1 cellular context compared by ENCODE assay signal in the genomic region with DNA sequence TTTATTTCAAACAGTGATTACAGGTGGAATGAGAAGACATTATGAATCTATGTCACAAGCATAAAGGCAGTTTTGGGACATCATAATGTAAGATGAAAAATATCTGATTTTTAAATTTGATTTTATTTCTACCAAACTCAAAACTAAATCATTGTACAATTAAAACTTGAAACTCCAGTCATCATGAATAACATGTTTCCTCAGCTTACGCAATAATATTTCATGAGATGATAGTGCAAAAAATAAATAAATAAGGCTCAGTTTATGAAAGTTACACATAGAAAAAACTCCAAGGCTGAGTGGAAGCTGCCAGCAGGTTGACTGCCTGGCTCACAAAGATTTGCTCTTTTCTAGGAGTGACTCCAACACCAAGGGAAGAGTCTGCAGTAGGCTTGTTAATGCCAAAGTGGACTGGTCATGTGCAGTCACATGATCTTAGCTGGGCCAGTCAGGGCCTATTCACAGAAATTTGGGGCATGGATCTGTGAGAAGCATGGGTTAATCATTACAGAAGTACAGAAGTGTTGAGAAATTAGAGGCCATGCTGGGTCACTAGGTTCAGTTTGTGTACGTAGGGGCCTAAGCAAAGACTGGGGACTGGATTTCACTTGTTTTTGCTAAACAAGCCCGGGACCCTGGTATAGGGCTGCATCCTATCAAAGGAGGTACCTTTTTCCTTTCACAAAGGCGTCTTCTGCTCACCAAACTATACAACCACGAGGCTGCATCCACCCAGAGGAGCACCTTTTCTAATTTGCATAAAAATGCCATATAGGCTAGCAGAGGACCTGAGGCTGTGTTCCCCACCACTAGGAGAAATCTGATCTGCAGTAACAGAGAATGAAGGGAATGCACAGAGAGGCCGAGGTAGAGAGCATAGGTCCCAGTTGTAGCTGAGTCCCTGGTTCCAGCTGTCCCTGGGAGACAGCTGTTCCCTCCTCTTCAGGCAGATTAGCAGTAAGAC.
TF ChIP-seq lines count a peak whose summit lies in the region.

No MANE protein-coding gene starts in this region.

TF ChIP-seq in HepG2, 621 proteins besides CTCF, POLR2A, EP300 and RAD21 (continued from another document and continues in another):
- TF ChIP-seq ETV5 (CRISPR knock-in tag; IDR thresholded peaks at IDR 0.05; ENCODE audit: borderline replicate concordance) (peak; percentile 41; the same call in 1 of the 2 replicates), DMAP1 (CRISPR knock-in tag; IDR thresholded peaks at IDR 0.05) (peak; percentile 40), PCBP1 (IDR thresholded peaks at IDR 0.05; ENCODE audit: borderline replicate concordance, low read depth, low read length) (no peak), SKI (IDR thresholded peaks at IDR 0.05; ENCODE audit: partially characterized antibody) (peak; percentile 63), TAF1 (CRISPR knock-in tag; IDR thresholded peaks at IDR 0.05) (peak; percentile 41; the same call in 1 of the 2 replicates), ZNF607 (CRISPR knock-in tag; IDR thresholded peaks at IDR 0.05; ENCODE audit: borderline replicate concordance) (peak; percentile 38; the same call in 1 of the 2 replicates), NR2F1 (CRISPR knock-in tag; IDR thresholded peaks at IDR 0.05) (peak; percentile 73 to 80; a peak in 3 of 4 replicates), SPEN (CRISPR knock-in tag; IDR thresholded peaks at IDR 0.05; ENCODE audit: low read depth) (peak; percentile 52; the same call in 1 of the 2 replicates), RAD51 (IDR thresholded peaks at IDR 0.05; ENCODE audit: borderline replicate concordance) (peak; percentile 73), WIZ (CRISPR knock-in tag; IDR thresholded peaks at IDR 0.05) (0 out of 2 replicates have a peak, but pooled peaks have one; percentile 66), PPARG (CRISPR knock-in tag; conservative IDR thresholded peaks at IDR 0.05) (peak; percentile 75; the same call in 1 of the 2 replicates), TBX3 (IDR thresholded peaks at IDR 0.05; ENCODE audit: borderline replicate concordance) (peak; percentile 58; the same call in 1 of the 2 replicates), ZNF605 (CRISPR knock-in tag; IDR thresholded peaks at IDR 0.05) (peak; percentile 41; the same call in 1 of the 2 replicates), ARNT2 (CRISPR knock-in tag; IDR thresholded peaks at IDR 0.05; ENCODE audit: low read depth) (no peak), CEBPB (IDR thresholded peaks at IDR 0.05; ENCODE audit: borderline replicate concordance, low read depth, low read length) (peak; percentile 89), CBX5 (CRISPR knock-in tag; IDR thresholded peaks at IDR 0.05; ENCODE audit: borderline replicate concordance) (peak; percentile 74; the same call in 1 of the 2 replicates), ZNF878 (CRISPR knock-in tag; IDR thresholded peaks at IDR 0.05) (0 out of 2 replicates have a peak, but pooled peaks have one; percentile 65), ATF4 (CRISPR knock-in tag; IDR thresholded peaks at IDR 0.05) (peak in 1 of 2 experiments; percentile 53; a peak in 1 of 4 replicates), AGO2 (optimal IDR thresholded peaks at IDR 0.05; ENCODE audit: low read depth, low read length) (no peak), ATF2 (CRISPR knock-in tag; IDR thresholded peaks at IDR 0.05) (peak; percentile 56; the same call in 1 of the 2 replicates), MBD4 (IDR thresholded peaks at IDR 0.05; ENCODE audit: borderline replicate concordance, low read length) (peak; percentile 33; the same call in 1 of the 2 replicates), ZFP36L1 (CRISPR knock-in tag; IDR thresholded peaks at IDR 0.05) (peak; percentile 68; the same call in 1 of the 2 replicates), ATF1 (CRISPR knock-in tag; IDR thresholded peaks at IDR 0.05) (peak; percentile 44; the same call in 1 of the 2 replicates), FOSL2 (CRISPR knock-in tag; IDR thresholded peaks at IDR 0.05) (peak; percentile 72), ISX (CRISPR knock-in tag; conservative IDR thresholded peaks at IDR 0.05) (no peak), ESRRA (CRISPR knock-in tag; IDR thresholded peaks at IDR 0.05; ENCODE audit: low read depth) (0 out of 2 replicates have a peak, but pooled peaks have one; percentile 20), AHDC1 (CRISPR knock-in tag; IDR thresholded peaks at IDR 0.05; ENCODE audit: borderline replicate concordance) (peak; percentile 87; the same call in 1 of the 2 replicates), ZNF83 (CRISPR knock-in tag; IDR thresholded peaks at IDR 0.05; ENCODE audit: borderline replicate concordance) (no peak)
- TF ChIP-seq, protein P1, sequence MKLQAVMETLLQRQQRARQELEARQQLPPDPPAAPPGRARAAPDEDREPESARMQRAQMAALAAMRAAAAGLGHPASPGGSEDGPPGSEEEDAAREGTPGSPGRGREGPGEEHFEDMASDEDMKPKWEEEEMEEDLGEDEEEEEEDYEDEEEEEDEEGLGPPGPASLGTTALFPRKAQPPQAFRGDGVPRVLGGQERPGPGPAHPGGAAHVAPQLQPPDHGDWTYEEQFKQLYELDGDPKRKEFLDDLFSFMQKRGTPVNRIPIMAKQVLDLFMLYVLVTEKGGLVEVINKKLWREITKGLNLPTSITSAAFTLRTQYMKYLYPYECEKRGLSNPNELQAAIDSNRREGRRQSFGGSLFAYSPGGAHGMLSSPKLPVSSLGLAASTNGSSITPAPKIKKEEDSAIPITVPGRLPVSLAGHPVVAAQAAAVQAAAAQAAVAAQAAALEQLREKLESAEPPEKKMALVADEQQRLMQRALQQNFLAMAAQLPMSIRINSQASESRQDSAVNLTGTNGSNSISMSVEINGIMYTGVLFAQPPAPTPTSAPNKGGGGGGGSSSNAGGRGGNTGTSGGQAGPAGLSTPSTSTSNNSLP (IDR thresholded peaks at IDR 0.05; ENCODE audit: low read depth, low read length): peak; percentile 14; the same call in 1 of the 2 replicates
- TF ChIP-seq, protein P2, sequence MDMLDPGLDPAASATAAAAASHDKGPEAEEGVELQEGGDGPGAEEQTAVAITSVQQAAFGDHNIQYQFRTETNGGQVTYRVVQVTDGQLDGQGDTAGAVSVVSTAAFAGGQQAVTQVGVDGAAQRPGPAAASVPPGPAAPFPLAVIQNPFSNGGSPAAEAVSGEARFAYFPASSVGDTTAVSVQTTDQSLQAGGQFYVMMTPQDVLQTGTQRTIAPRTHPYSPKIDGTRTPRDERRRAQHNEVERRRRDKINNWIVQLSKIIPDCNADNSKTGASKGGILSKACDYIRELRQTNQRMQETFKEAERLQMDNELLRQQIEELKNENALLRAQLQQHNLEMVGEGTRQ (IDR thresholded peaks at IDR 0.05; ENCODE audit: low read depth, low read length): peak; percentile 89
- TF ChIP-seq, protein P2 (CRISPR knock-in tag; IDR thresholded peaks at IDR 0.05; ENCODE audit: borderline replicate concordance): peak; percentile 92; the same call in 1 of the 2 replicates
- TF ChIP-seq, protein P3, sequence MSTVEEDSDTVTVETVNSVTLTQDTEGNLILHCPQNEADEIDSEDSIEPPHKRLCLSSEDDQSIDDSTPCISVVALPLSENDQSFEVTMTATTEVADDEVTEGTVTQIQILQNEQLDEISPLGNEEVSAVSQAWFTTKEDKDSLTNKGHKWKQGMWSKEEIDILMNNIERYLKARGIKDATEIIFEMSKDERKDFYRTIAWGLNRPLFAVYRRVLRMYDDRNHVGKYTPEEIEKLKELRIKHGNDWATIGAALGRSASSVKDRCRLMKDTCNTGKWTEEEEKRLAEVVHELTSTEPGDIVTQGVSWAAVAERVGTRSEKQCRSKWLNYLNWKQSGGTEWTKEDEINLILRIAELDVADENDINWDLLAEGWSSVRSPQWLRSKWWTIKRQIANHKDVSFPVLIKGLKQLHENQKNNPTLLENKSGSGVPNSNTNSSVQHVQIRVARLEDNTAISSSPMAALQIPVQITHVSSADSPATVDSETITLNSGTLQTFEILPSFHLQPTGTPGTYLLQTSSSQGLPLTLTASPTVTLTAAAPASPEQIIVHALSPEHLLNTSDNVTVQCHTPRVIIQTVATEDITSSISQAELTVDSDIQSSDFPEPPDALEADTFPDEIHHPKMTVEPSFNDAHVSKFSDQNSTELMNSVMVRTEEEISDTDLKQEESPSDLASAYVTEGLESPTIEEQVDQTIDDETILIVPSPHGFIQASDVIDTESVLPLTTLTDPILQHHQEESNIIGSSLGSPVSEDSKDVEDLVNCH (CRISPR knock-in tag; IDR thresholded peaks at IDR 0.05): no peak
- TF ChIP-seq, protein P4, sequence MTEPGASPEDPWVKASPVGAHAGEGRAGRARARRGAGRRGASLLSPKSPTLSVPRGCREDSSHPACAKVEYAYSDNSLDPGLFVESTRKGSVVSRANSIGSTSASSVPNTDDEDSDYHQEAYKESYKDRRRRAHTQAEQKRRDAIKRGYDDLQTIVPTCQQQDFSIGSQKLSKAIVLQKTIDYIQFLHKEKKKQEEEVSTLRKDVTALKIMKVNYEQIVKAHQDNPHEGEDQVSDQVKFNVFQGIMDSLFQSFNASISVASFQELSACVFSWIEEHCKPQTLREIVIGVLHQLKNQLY (CRISPR knock-in tag; IDR thresholded peaks at IDR 0.05): no peak
